In genomic region chr5:136191304-136192014, GRCh38 we compare ENCODE assay signal across 8 cellular contexts. TPM values are rescaled to one million over a fixed set of nuclear protein-coding genes. Genes with fewer than 3 reads are reported as not detected.
A peak's percentile ranks its signal among the peaks of the same experiment; 100 is the strongest.
DNase-seq lines count a peak whose midpoint lies in the region; ATAC-seq and TF ChIP-seq lines count a peak whose summit lies in the region.

No MANE protein-coding gene starts in this region.

- H3K4me1 ChIP-seq in heart left ventricle (peaks cover 0 to 28% (median 15%) of the 10 kb centered on the region in 12 donors), lower lobe of right lung (peaks cover 18% of the 10 kb centered on the region), upper lobe of right lung (peaks cover 15% of the 10 kb centered on the region)

- 18 to 31% (median 25%) methylated on average over 33 to 44 of the region's 44 CpGs for WGBS in heart left ventricle, 4 donors

- H3K36me3 ChIP-seq in heart left ventricle = peaks cover 0 to 30% (median 15%) of the 10 kb centered on the region in 9 donors
- peaks cover 7% of the 10 kb centered on the region for H3K36me3 ChIP-seq in lower lobe of right lung
- peaks cover 17% of the 10 kb centered on the region for H3K36me3 ChIP-seq in upper lobe of right lung

- H3K27me3 ChIP-seq in heart left ventricle (peaks cover 9 to 40% (median 33%) of the 10 kb centered on the region in 9 donors), dorsolateral prefrontal cortex (peaks cover 0 to 54% (median 25%) of the 10 kb centered on the region in 45 donors), lower lobe of right lung (ENCODE audit: low read depth) (peaks cover 52% of the 10 kb centered on the region), upper lobe of right lung (peaks cover 39% of the 10 kb centered on the region)

- TF ChIP-seq POLR2A in heart left ventricle (IDR thresholded peaks at IDR 0.05) = no peak

- ATAC-seq in heart left ventricle = peak in 1 of 4 donors; percentile 35
- no peak for ATAC-seq in Right ventricle myocardium inferior
- ATAC-seq in lower lobe of right lung = no peak
- no peak for ATAC-seq in upper lobe of right lung
- ATAC-seq in GM19467 (IDR thresholded peaks at IDR 0.05; ENCODE audit: unreplicated experiment) = no peak

- no peak overlapping the region for H3K27ac ChIP-seq in heart left ventricle
- no peak overlapping the region for H3K27ac ChIP-seq in dorsolateral prefrontal cortex
- no peak overlapping the region for H3K27ac ChIP-seq in lower lobe of right lung
- H3K27ac ChIP-seq in upper lobe of right lung = no peak overlapping the region

- peak overlapping the region in 11 of 12 donors; percentile 28 to 66 (median 50) for H3K4me3 ChIP-seq in heart left ventricle
- peak overlapping the region in 50 of 59 donors; percentile 26 to 71 (median 55) for H3K4me3 ChIP-seq in dorsolateral prefrontal cortex
- H3K4me3 ChIP-seq in lower lobe of right lung = peak overlapping the region; percentile 38
- no peak overlapping the region for H3K4me3 ChIP-seq in upper lobe of right lung

- DNase-seq in heart left ventricle = no peak
- no peak for DNase-seq in Right ventricle myocardium inferior (ENCODE audit: missing footprints)
- no peak for DNase-seq in dorsolateral prefrontal cortex
- no peak for DNase-seq in lower lobe of right lung
- DNase-seq in upper lobe of right lung = peak; percentile 61
- no peak for DNase-seq in GM19240 (ENCODE audit: insufficient read length, low spot score)
- DNase-seq in DMS153 treated with DMSO at 0.1 percent for 48 hours (lab: John Stamatoyannopoulos, UW; ENCODE audit: unreplicated experiment) = no peak

- intact Hi-C loops in heart left ventricle (cut with DNase I) (no loop called here), Right ventricle myocardium inferior (cut with DNase I) (no loop called here), dorsolateral prefrontal cortex (cut with DNase I) (no loop called here), lower lobe of right lung (cut with DNase I) (no loop called here), upper lobe of right lung (cut with DNase I) (no loop called here)

- H3K9me3 ChIP-seq in heart left ventricle (no peaks in the 10 kb centered on the region), lower lobe of right lung (no peaks in the 10 kb centered on the region), upper lobe of right lung (no peaks in the 10 kb centered on the region)

- TF ChIP-seq CTCF in heart left ventricle (IDR thresholded peaks at IDR 0.05) (no peak), dorsolateral prefrontal cortex (IDR thresholded peaks at IDR 0.05 in 54 of 56, conservative IDR thresholded peaks at IDR 0.05 in 2 of 56; ENCODE audit: low read depth in 1 of 56, partially characterized antibody in 56 of 56) (no peak), lower lobe of right lung (IDR thresholded peaks at IDR 0.05) (no peak), upper lobe of right lung (IDR thresholded peaks at IDR 0.05) (no peak)

RNA-seq across cellular contexts. Expression of gene SMIM32, which starts 1.5 kb away (rescaled TPM):
- total RNA-seq in heart left ventricle (not detected), Right ventricle myocardium inferior (not detected), dorsolateral prefrontal cortex (10 to 100 TPM in 2 of 120 experiments, 1 to 10 TPM in 104, under 1 TPM in 11, not detected in 3; 0.45 to 10.8 (median 2.8) TPM), lower lobe of right lung (not detected), upper lobe of right lung (not detected)
- not detected for polyA plus RNA-seq in heart left ventricle

RNA-seq across cellular contexts. Expression of gene SMAD5, which starts 58.8 kb away (rescaled TPM):
- total RNA-seq in heart left ventricle (10 to 100 TPM; 24.9 to 53.3 (median 36.4) TPM), Right ventricle myocardium inferior (42.0 TPM), dorsolateral prefrontal cortex (100 to 1,000 TPM in 1 of 120 experiments, 10 to 100 TPM in 119; 45.2 to 109 (median 65.1) TPM), lower lobe of right lung (61.9 TPM), upper lobe of right lung (52.7 TPM)
- 10 to 100 TPM in 1 of 2 donors, 1 to 10 TPM in 1; 6.9 to 12.0 TPM for polyA plus RNA-seq in heart left ventricle
